ENCODE assay signal across 26 cellular contexts in the genomic region with DNA sequence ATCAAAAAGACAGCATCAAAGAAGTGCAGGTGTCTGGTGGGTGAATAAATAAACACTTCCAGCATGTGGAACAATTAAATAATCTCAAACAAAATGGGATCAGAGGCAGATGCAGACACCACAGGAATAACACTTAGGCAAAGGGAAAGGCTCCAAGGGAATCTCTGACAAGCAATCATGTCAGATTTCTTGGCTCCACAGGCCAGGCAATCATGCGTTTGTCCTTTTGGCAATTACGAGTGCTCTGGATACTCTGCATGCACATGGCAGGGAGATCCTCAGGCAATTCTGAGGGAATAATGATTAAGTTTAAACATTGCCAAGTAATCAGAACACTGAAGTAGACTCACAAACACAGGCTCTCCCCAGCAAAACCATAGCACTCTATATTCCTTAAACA.
DNase-seq lines count a peak whose midpoint lies in the region; ATAC-seq and TF ChIP-seq lines count a peak whose summit lies in the region.
"Had no signal": no experiment of that assay in that cellular context is flagged by ENCODE, and none has a peak within 500 bp of the region (broad histone marks: within the 10 kb centered on the region; RNA-seq: fewer than 3 reads in every experiment).

No MANE protein-coding gene starts in this region.

- H3K27me3 Mint-ChIP-seq in neural progenitor cell (ENCODE audit: insufficient read depth, low read depth), result no peaks in the 10 kb centered on the region
- H3K27me3 Mint-ChIP-seq in activated T-cell treated with anti-CD3 and anti-CD28 coated beads, Interleukin-2, amount 50 U/mL, for 4 hours (ENCODE audit: low read depth), result no peaks in the 10 kb centered on the region
- no peaks in the 10 kb centered on the region for H3K27me3 Mint-ChIP-seq in activated CD4-positive, alpha-beta memory T cell treated with anti-CD3 and anti-CD28 coated beads for 36 hours
- H3K27me3 Mint-ChIP-seq: naive B cell, T-cell had no signal

- no peaks in the 10 kb centered on the region for H3K9me3 Mint-ChIP-seq in neural progenitor cell
- peaks cover 18% of the 10 kb centered on the region for H3K9me3 Mint-ChIP-seq in activated T-cell treated with anti-CD3 and anti-CD28 coated beads, Interleukin-2, amount 50 U/mL, for 4 hours
- H3K9me3 Mint-ChIP-seq in activated CD4-positive, alpha-beta memory T cell treated with anti-CD3 and anti-CD28 coated beads for 36 hours, result peaks cover 7% of the 10 kb centered on the region
- H3K9me3 Mint-ChIP-seq: GM23338 had no signal

- no peaks in the 10 kb centered on the region for H3K36me3 Mint-ChIP-seq in neural progenitor cell
- H3K36me3 Mint-ChIP-seq in activated T-cell treated with anti-CD3 and anti-CD28 coated beads, Interleukin-2, amount 50 U/mL, for 4 hours (ENCODE audit: insufficient read depth), result no peaks in the 10 kb centered on the region
- no peaks in the 10 kb centered on the region for H3K36me3 Mint-ChIP-seq in activated CD4-positive, alpha-beta memory T cell treated with anti-CD3 and anti-CD28 coated beads for 36 hours
- H3K36me3 Mint-ChIP-seq: naive B cell, T-cell had no signal

- no peak overlapping the region for H3K4me3 Mint-ChIP-seq in neural progenitor cell
- H3K4me3 Mint-ChIP-seq in activated T-cell treated with anti-CD3 and anti-CD28 coated beads, Interleukin-2, amount 50 U/mL, for 4 hours, result no peak overlapping the region
- H3K4me3 Mint-ChIP-seq in activated CD4-positive, alpha-beta memory T cell treated with anti-CD3 and anti-CD28 coated beads for 36 hours, result no peak overlapping the region
- H3K4me3 Mint-ChIP-seq: activated CD8-positive, alpha-beta T cell treated with anti-CD3 and anti-CD28 coated beads, Interleukin-2, amount 10 ng/mL, durations not matched to agents 7 days and 5 days; GM23338; naive B cell; T-cell had no signal

- intact Hi-C loops in activated CD4-positive, alpha-beta memory T cell treated with anti-CD3 and anti-CD28 coated beads for 36 hours (cut with micrococcal nuclease), result no loop called here

- TF ChIP-seq CTCF in neural progenitor cell (IDR thresholded peaks at IDR 0.05), result no peak

- in situ Hi-C loops in G401 (cut with HindIII; ENCODE audit: low sequenced_read_pairs), result no loop called here

- no peak overlapping the region for H3K9ac ChIP-seq in neural progenitor cell

- H3K9me3 ChIP-seq in neural progenitor cell (ENCODE audit: low read depth), result no peaks in the 10 kb centered on the region
- H3K9me3 ChIP-seq: gastrocnemius medialis, Peyer's patch had no signal

- CTCF ChIA-PET in activated CD4-positive, alpha-beta memory T cell treated with anti-CD3 and anti-CD28 coated beads for 36 hours (lab: Charles Lee), result no interaction called here

- H3K27me3 ChIP-seq in neural progenitor cell, result no peaks in the 10 kb centered on the region
- H3K27me3 ChIP-seq: gastrocnemius medialis, hepatocyte, Peyer's patch had no signal

- POLR2A ChIA-PET in activated CD4-positive, alpha-beta memory T cell treated with anti-CD3 and anti-CD28 coated beads for 36 hours (lab: Charles Lee), result no interaction called here

- no peaks in the 10 kb centered on the region for H4K20me1 ChIP-seq in neural progenitor cell (ENCODE audit: low read depth)

- no peaks in the 10 kb centered on the region for H3F3A ChIP-seq in neural progenitor cell (ENCODE audit: low read depth)

- H3K79me2 ChIP-seq in neural progenitor cell (ENCODE audit: low read depth), result no peaks in the 10 kb centered on the region
- H3K79me2 ChIP-seq: hepatocyte had no signal

- H2AFZ ChIP-seq in neural progenitor cell (replicated peaks), result peak overlapping the region; percentile 78
- H2AFZ ChIP-seq: GM23338, hepatocyte had no signal

- peaks cover 10% of the 10 kb centered on the region for H3K4me1 ChIP-seq in neural progenitor cell
- H3K4me1 ChIP-seq: gastrocnemius medialis, Peyer's patch had no signal

- peaks cover 6% of the 10 kb centered on the region for H3K4me1 Mint-ChIP-seq in neural progenitor cell
- H3K4me1 Mint-ChIP-seq in activated T-cell treated with anti-CD3 and anti-CD28 coated beads, Interleukin-2, amount 50 U/mL, for 4 hours (ENCODE audit: low read depth), result no peaks in the 10 kb centered on the region
- H3K4me1 Mint-ChIP-seq in activated CD4-positive, alpha-beta memory T cell treated with anti-CD3 and anti-CD28 coated beads for 36 hours (ENCODE audit: low read depth), result no peaks in the 10 kb centered on the region
- H3K4me1 Mint-ChIP-seq: naive B cell, T-cell had no signal

- no peaks in the 10 kb centered on the region for H3K36me3 ChIP-seq in neural progenitor cell
- H3K36me3 ChIP-seq: gastrocnemius medialis, Peyer's patch had no signal

- H3K4me3 ChIP-seq in neural progenitor cell, result no peak overlapping the region
- H3K4me3 ChIP-seq: gastrocnemius medialis, GM23338, hepatocyte, Peyer's patch had no signal

- ATAC-seq in SK-N-SH treated with all-trans-retinoic acid at 6 μM for 48 hours (peak; percentile 44; the same call in 2 of the 3 replicates), GM21367 (IDR thresholded peaks at IDR 0.05; ENCODE audit: unreplicated experiment) (no peak)
- ATAC-seq in activated T-cell treated with anti-CD3 and anti-CD28 coated beads, Interleukin-2, amount 50 U/mL, for 4 hours, result no peak
- ATAC-seq: activated CD8-positive, alpha-beta T cell treated with anti-CD3 and anti-CD28 coated beads, Interleukin-2, amount 10 ng/mL, durations not matched to agents 7 days and 5 days; gastrocnemius medialis; GM23338; left lobe of liver; right cardiac atrium; stimulated activated naive CD8-positive, alpha-beta T cell treated with anti-CD3 and anti-CD28 coated beads, Interleukin-15, Interleukin-2, amounts not matched to agents 100 U/mL and 50 U/mL, for 24 hours; T-cell had no signal

- no peak overlapping the region for H3K27ac Mint-ChIP-seq in neural progenitor cell
- no peak overlapping the region for H3K27ac Mint-ChIP-seq in activated CD4-positive, alpha-beta memory T cell treated with anti-CD3 and anti-CD28 coated beads for 36 hours
- H3K27ac Mint-ChIP-seq: activated CD8-positive, alpha-beta T cell treated with anti-CD3 and anti-CD28 coated beads, Interleukin-2, amount 10 ng/mL, durations not matched to agents 7 days and 5 days; GM23338; immature natural killer cell; naive B cell; T-cell had no signal

- no peak overlapping the region for H3K27ac ChIP-seq in neural progenitor cell
- H3K27ac ChIP-seq: gastrocnemius medialis, hepatocyte, Peyer's patch had no signal

- no peak overlapping the region for H3K4me2 ChIP-seq in neural progenitor cell
- H3K4me2 ChIP-seq: GM23338, hepatocyte had no signal

- DNase-seq in G401 (ENCODE audit: low spot score) (peak; percentile 36), NCI-H2081 (lab: John Stamatoyannopoulos, UW) (peak; percentile 52 to 84), neural progenitor cell (ENCODE audit: low spot score) (no peak)
- no peak for DNase-seq in activated T-cell treated with anti-CD3 and anti-CD28 coated beads, Interleukin-2, amount 50 U/mL, for 4 hours
- DNase-seq in activated CD4-positive, alpha-beta memory T cell treated with anti-CD3 and anti-CD28 coated beads for 36 hours, result no peak
- DNase-seq: activated CD4-positive, CD25-positive, alpha-beta regulatory T cell treated with anti-CD3 and anti-CD28 coated beads, Interleukin-2, amount 50 U/mL, for 72 hours; activated CD8-positive, alpha-beta T cell treated with anti-CD3 and anti-CD28 coated beads, Interleukin-2, amount 10 ng/mL, durations not matched to agents 7 days and 5 days; activated effector memory CD4-positive, alpha-beta T cell treated with anti-CD3 and anti-CD28 coated beads, Interleukin-2, amount 50 U/mL, for 16 hours; activated T-cell treated with anti-CD3 and anti-CD28 coated beads for 4 hours; gastrocnemius medialis; immature natural killer cell; KBM-7; naive B cell; occipital lobe; Peyer's patch; SIG-M5; stimulated activated CD4-positive, alpha-beta T cell treated with anti-CD3 and anti-CD28 coated beads, Interleukin-12 subunit alpha, Interleukin-12 subunit beta, amount 100 ng/mL, for 4 hours; stimulated activated CD4-positive, alpha-beta T cell treated with anti-CD3 and anti-CD28 coated beads, Interleukin-4, amount 100 ng/mL, for 24 hours; stimulated activated naive CD8-positive, alpha-beta T cell treated with anti-CD3 and anti-CD28 coated beads, Interleukin-15, Interleukin-2, amounts not matched to agents 100 U/mL and 50 U/mL, for 24 hours; T-cell had no signal

TF ChIP-seq in SK-N-SH treated with all-trans-retinoic acid at 6 μM for 48 hours, 23 proteins besides CTCF, POLR2A, EP300 and RAD21 (continues in another document):
- no peak for TF ChIP-seq RARB (CRISPR knock-in tag; IDR thresholded peaks at IDR 0.05)
- TF ChIP-seq CSDC2 (CRISPR knock-in tag; IDR thresholded peaks at IDR 0.05), result no peak
- TF ChIP-seq PPARA (CRISPR knock-in tag; IDR thresholded peaks at IDR 0.05; ENCODE audit: borderline replicate concordance), result no peak
- TF ChIP-seq TCF4 (CRISPR knock-in tag; IDR thresholded peaks at IDR 0.05; ENCODE audit: borderline replicate concordance), result no peak
- no peak for TF ChIP-seq POU6F1 (CRISPR knock-in tag; IDR thresholded peaks at IDR 0.05; ENCODE audit: borderline replicate concordance, low read depth)
- TF ChIP-seq ESRRG (CRISPR knock-in tag; IDR thresholded peaks at IDR 0.05), result no peak
- TF ChIP-seq GLIS3 (CRISPR knock-in tag; IDR thresholded peaks at IDR 0.05), result no peak
- no peak for TF ChIP-seq CSRNP3 (CRISPR knock-in tag; IDR thresholded peaks at IDR 0.05)

Comparison
In these comparisons a context has a peak if more than half of its experiments do, and no peak if none do; other contexts are left out.
1. DNase-seq: peak in G401 (single experiment) and NCI-H2081 (2 of 2); none in neural progenitor cell (single experiment), activated T-cell treated with anti-CD3 and anti-CD28 coated beads, Interleukin-2, amount 50 U/mL, for 4 hours (single experiment) and activated CD4-positive, alpha-beta memory T cell treated with anti-CD3 and anti-CD28 coated beads for 36 hours (single experiment).